In genomic region chr3:20047341-20047779, GRCh38 we compare ENCODE assay signal across 19 cellular contexts. TPM values are rescaled to one million over a fixed set of nuclear protein-coding genes. Genes with fewer than 3 reads are reported as not detected.
DNase-seq lines count a peak whose midpoint lies in the region; ATAC-seq, FAIRE-seq and TF ChIP-seq lines count a peak whose summit lies in the region.
"Had no signal": no experiment of that assay in that cellular context is flagged by ENCODE, and none has a peak within 500 bp of the region (broad histone marks: within the 10 kb centered on the region; RNA-seq: fewer than 3 reads in every experiment).

No MANE protein-coding gene starts in this region.

- H3K4me3 Mint-ChIP-seq in activated naive CD4-positive, alpha-beta T cell treated with anti-CD3 and anti-CD28 coated beads, Interleukin-2, amount 10 ng/mL, durations not matched to agents 7 days and 5 days, result no peak overlapping the region

- peaks cover 81% of the 10 kb centered on the region for H3K4me1 Mint-ChIP-seq in activated naive CD4-positive, alpha-beta T cell treated with anti-CD3 and anti-CD28 coated beads, Interleukin-2, amount 10 ng/mL, durations not matched to agents 7 days and 5 days

- H3K9me3 Mint-ChIP-seq in activated naive CD4-positive, alpha-beta T cell treated with anti-CD3 and anti-CD28 coated beads, Interleukin-2, amount 10 ng/mL, durations not matched to agents 7 days and 5 days, result no peaks in the 10 kb centered on the region

- no peaks in the 10 kb centered on the region for H3K27me3 ChIP-seq in foreskin keratinocyte
- H3K27me3 ChIP-seq in suprapubic skin, result no peaks in the 10 kb centered on the region
- H3K27me3 ChIP-seq: brain microvascular endothelial cell, gastroesophageal sphincter had no signal

- FAIRE-seq in GM19239 (lab: Jason Lieb, UNC), result no peak
- FAIRE-seq: small intestine had no signal

- H3K9me3 ChIP-seq in HEK293 (ENCODE audit: control insufficient read depth, insufficient read depth, low read depth, low read length), result no peaks in the 10 kb centered on the region
- no peaks in the 10 kb centered on the region for H3K9me3 ChIP-seq in OCI-LY7 (ENCODE audit: low read length)
- H3K9me3 ChIP-seq in suprapubic skin, result no peaks in the 10 kb centered on the region
- H3K9me3 ChIP-seq: gastroesophageal sphincter had no signal

- POLR2A ChIA-PET in HEK293 (lab: Yijun Ruan, JAX) (no interaction called here), OCI-LY7 (lab: Charles Lee) (interaction anchor here (0.7 to 1.3 kb wide), 4 partner anchors 26 to 138 kb away, joined by 3 to 4 read pairs (median 4); partner anchors contain the start of gene SGO1), RWPE1 (lab: Yijun Ruan, JAX; ENCODE audit: low non-redundant PET) (no interaction called here)

- peak; percentile 33 for DNase-seq in OCI-LY7 (ENCODE audit: low spot score)
- DNase-seq in foreskin keratinocyte, result no peak
- DNase-seq in suprapubic skin (ENCODE audit: low spot score in 2 of 2), result no peak
- DNase-seq in activated naive CD4-positive, alpha-beta T cell treated with anti-CD3 and anti-CD28 coated beads, Interleukin-2, amount 10 ng/mL, durations not matched to agents 7 days and 5 days, result no peak
- no peak for DNase-seq in GM19239 (ENCODE audit: insufficient read length, low spot score)
- DNase-seq in RWPE1 (ENCODE audit: low spot score), result no peak
- DNase-seq: activated gamma-delta T cell; brain microvascular endothelial cell; C1 segment of cervical spinal cord; effector memory CD4-positive, alpha-beta T cell; NCI-H2081; NCI-H82; nucleus accumbens; small intestine had no signal

- CTCF ChIA-PET in HEK293 (lab: Yijun Ruan, JAX), result no interaction called here
- CTCF ChIA-PET in OCI-LY7 (lab: Charles Lee; ENCODE audit: unreplicated experiment), result no interaction called here
- CTCF ChIA-PET in activated naive CD4-positive, alpha-beta T cell treated with anti-CD3 and anti-CD28 coated beads, Interleukin-2, amount 10 ng/mL, durations not matched to agents 7 days and 5 days (lab: Charles Lee), result no interaction called here
- CTCF ChIA-PET in RWPE1 (lab: Yijun Ruan, JAX), result no interaction called here

- no peak for TF ChIP-seq EP300 in suprapubic skin (IDR thresholded peaks at IDR 0.05)

- intact Hi-C loops in OCI-LY7 (cut with micrococcal nuclease; ENCODE audit: unreplicated experiment), result loop anchor here (5.0 to 10.0 kb wide), 2 partner anchors 505 to 1303 kb away; no protein-coding TSS in a partner anchor

- peak overlapping the region; percentile 73 for H2AFZ ChIP-seq in OCI-LY7 (ENCODE audit: low read length)

- H3K4me1 ChIP-seq in HEK293 (ENCODE audit: control insufficient read depth, insufficient read depth, low read length) (peaks cover 22% of the 10 kb centered on the region), OCI-LY7 (ENCODE audit: insufficient read depth, low read length, poor library complexity, severe bottlenecking) (peaks cover 76% of the 10 kb centered on the region), foreskin keratinocyte (peaks cover 11% of the 10 kb centered on the region), suprapubic skin (peaks cover 67% of the 10 kb centered on the region)

- H3K4me2 ChIP-seq in OCI-LY7 (ENCODE audit: low read length), result peak overlapping the region; percentile 98

- BruUV-seq in OCI-LY7 (replicated peaks; lab: Mats Ljungman, UMichigan), result no TSS peak

- no peak overlapping the region for H3K27ac Mint-ChIP-seq in activated naive CD4-positive, alpha-beta T cell treated with anti-CD3 and anti-CD28 coated beads, Interleukin-2, amount 10 ng/mL, durations not matched to agents 7 days and 5 days

- ATAC-seq in foreskin keratinocyte, result peak; percentile 23
- ATAC-seq: gastroesophageal sphincter had no signal

- H3K27me3 Mint-ChIP-seq in activated naive CD4-positive, alpha-beta T cell treated with anti-CD3 and anti-CD28 coated beads, Interleukin-2, amount 10 ng/mL, durations not matched to agents 7 days and 5 days, result no peaks in the 10 kb centered on the region

- WGBS in suprapubic skin, result 77% methylated on average over 7 of the region's 7 CpGs

- H3K9me2 ChIP-seq in OCI-LY7 (ENCODE audit: insufficient read depth, low read length), result no peaks in the 10 kb centered on the region

- H3K36me3 ChIP-seq in HEK293 (ENCODE audit: control insufficient read depth in 2 of 2, insufficient read depth in 1 of 2, low read length in 2 of 2) (no peaks in the 10 kb centered on the region), OCI-LY7 (ENCODE audit: insufficient read depth, low read length) (no peaks in the 10 kb centered on the region), suprapubic skin (no peaks in the 10 kb centered on the region)
- H3K36me3 ChIP-seq: brain microvascular endothelial cell, gastroesophageal sphincter had no signal

- peaks cover 49% of the 10 kb centered on the region for H3K36me3 Mint-ChIP-seq in activated naive CD4-positive, alpha-beta T cell treated with anti-CD3 and anti-CD28 coated beads, Interleukin-2, amount 10 ng/mL, durations not matched to agents 7 days and 5 days

- H3K4me3 ChIP-seq in HEK293 (ENCODE audit: low read depth, low read length), result no peak overlapping the region
- H3K4me3 ChIP-seq in OCI-LY7 (ENCODE audit: low read depth, low read length, poor library complexity, severe bottlenecking), result peak overlapping the region; percentile 66
- peak overlapping the region; percentile 9 for H3K4me3 ChIP-seq in suprapubic skin
- H3K4me3 ChIP-seq: gastroesophageal sphincter had no signal

- H4K20me1 ChIP-seq in OCI-LY7 (ENCODE audit: insufficient read depth, low read length), result no peaks in the 10 kb centered on the region

- no peak overlapping the region for H3K27ac ChIP-seq in HEK293 (ENCODE audit: extremely low read depth, low read depth, low read length)
- peak overlapping the region; percentile 93 for H3K27ac ChIP-seq in OCI-LY7 (ENCODE audit: low read depth, low read length, poor library complexity, severe bottlenecking)
- no peak overlapping the region for H3K27ac ChIP-seq in foreskin keratinocyte
- peak overlapping the region; percentile 45 for H3K27ac ChIP-seq in suprapubic skin
- no peak overlapping the region for H3K27ac ChIP-seq in RWPE1
- H3K27ac ChIP-seq: brain microvascular endothelial cell had no signal

- no peak for TF ChIP-seq POLR2A in suprapubic skin (IDR thresholded peaks at IDR 0.05)

- TF ChIP-seq CTCF in HEK293 (tag by site-specific recombination; IDR thresholded peaks at IDR 0.05) (no peak), OCI-LY7 (conservative IDR thresholded peaks at IDR 0.05; ENCODE audit: low read length) (no peak), foreskin keratinocyte (conservative IDR thresholded peaks at IDR 0.05) (no peak), suprapubic skin (IDR thresholded peaks at IDR 0.05) (no peak), RWPE1 (conservative IDR thresholded peaks at IDR 0.05; ENCODE audit: low read depth) (no peak)

- peaks cover 80% of the 10 kb centered on the region for H3K79me2 ChIP-seq in OCI-LY7 (ENCODE audit: insufficient read depth, low read depth, low read length)

TF ChIP-seq in HEK293, 187 proteins besides CTCF, POLR2A, EP300 and RAD21 (continues in another document):
- TF ChIP-seq ZNF10 (tag by site-specific recombination; IDR thresholded peaks at IDR 0.05), result no peak
- TF ChIP-seq ZBTB21 (tag by site-specific recombination; IDR thresholded peaks at IDR 0.05), result no peak
- TF ChIP-seq ZNF530 (tag by site-specific recombination; IDR thresholded peaks at IDR 0.05; ENCODE audit: low read depth), result no peak
- no peak for TF ChIP-seq ZNF701 (tag by site-specific recombination; IDR thresholded peaks at IDR 0.05)
- peak; percentile 51; the same call in 1 of the 2 replicates for TF ChIP-seq GFI1B (tag by site-specific recombination; IDR thresholded peaks at IDR 0.05)
- no peak for TF ChIP-seq SETDB1 (IDR thresholded peaks at IDR 0.05; ENCODE audit: insufficient read length, low read length)
- no peak for TF ChIP-seq RBAK (tag by site-specific recombination; IDR thresholded peaks at IDR 0.05)
- peak; percentile 84; the same call in 1 of the 2 replicates for TF ChIP-seq ZNF362 (tag by site-specific recombination; IDR thresholded peaks at IDR 0.05)
- no peak for TF ChIP-seq BCL6B (tag by site-specific recombination; IDR thresholded peaks at IDR 0.05)
- no peak for TF ChIP-seq ZNF394 (tag by site-specific recombination; IDR thresholded peaks at IDR 0.05; ENCODE audit: borderline replicate concordance)
- TF ChIP-seq ZNF560 (tag by site-specific recombination; IDR thresholded peaks at IDR 0.05; ENCODE audit: borderline replicate concordance), result no peak
- no peak for TF ChIP-seq ZBTB1 (tag by site-specific recombination; IDR thresholded peaks at IDR 0.05)

RNA-seq across cellular contexts. Expression of gene KAT2B, which starts 7.1 kb away (rescaled TPM):
- total RNA-seq in OCI-LY7 (2014; rRNA removed; shearing (Covaris generic)), result 19.2 and 24.2 TPM in 2 replicates
- 32.9 and 33.4 TPM in 2 replicates for total RNA-seq in OCI-LY7 (2022)
- total RNA-seq in foreskin keratinocyte, result 4.5 and 6.9 TPM in 2 replicates
- polyA plus RNA-seq in foreskin keratinocyte, result 0.95 and 1.2 TPM in 2 replicates
- 10 to 100 TPM; 35.7 to 63.7 (median 40.2) TPM for total RNA-seq in suprapubic skin

RNA-seq across cellular contexts. Expression of gene PP2D1, which starts 35.3 kb away (rescaled TPM):
- total RNA-seq in OCI-LY7 (2014; rRNA removed; shearing (Covaris generic)), result not detected in 2 replicates
- total RNA-seq in OCI-LY7 (2022) (not detected in 2 replicates), foreskin keratinocyte (not detected in 2 replicates), suprapubic skin (not detected)
- polyA plus RNA-seq in foreskin keratinocyte, result not detected in 2 replicates
- total RNA-seq: gastroesophageal sphincter; LHCN-M2; subcutaneous adipose tissue; T-helper 2 cell treated with Interferon-gamma antibody and Interleukin-4, amounts not matched to agents 100 ng/mL and 5 ng/mL, for 36 hours had no signal
- polyA plus RNA-seq: small intestine had no signal

Comparison
In these comparisons a context has a peak if more than half of its experiments do, and no peak if none do; other contexts are left out.
1. H3K27ac ChIP-seq: peak in OCI-LY7 (single experiment) and suprapubic skin (single experiment); none in HEK293 (single experiment), foreskin keratinocyte (single experiment) and RWPE1 (single experiment).